Comparison of ENCODE assay signal across 1 cellular context in the genomic region with DNA sequence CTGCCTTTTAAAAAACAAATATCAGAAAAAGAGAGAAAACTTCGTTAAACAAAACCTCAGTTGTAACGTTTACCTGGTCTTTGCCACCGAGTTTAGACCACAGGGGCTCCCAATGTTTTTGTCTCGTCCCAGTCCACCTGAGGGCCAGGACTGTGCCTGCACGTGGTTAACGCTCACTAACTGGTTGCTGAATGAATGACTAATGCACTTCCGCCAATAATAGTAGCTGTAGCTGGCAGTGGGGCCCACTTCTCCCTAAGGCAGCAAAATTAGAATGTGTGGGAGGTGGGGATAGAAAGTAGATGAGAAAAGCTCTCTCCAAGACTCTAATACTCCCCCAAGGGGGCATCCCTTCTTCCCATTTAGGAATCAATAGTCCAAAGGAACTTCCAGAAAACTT.
TF ChIP-seq lines count a peak whose summit lies in the region.

No MANE protein-coding gene starts in this region.

TF ChIP-seq in HEK293, 187 proteins besides CTCF, POLR2A, EP300 and RAD21 (continued from another document):
- TF ChIP-seq, protein P1, sequence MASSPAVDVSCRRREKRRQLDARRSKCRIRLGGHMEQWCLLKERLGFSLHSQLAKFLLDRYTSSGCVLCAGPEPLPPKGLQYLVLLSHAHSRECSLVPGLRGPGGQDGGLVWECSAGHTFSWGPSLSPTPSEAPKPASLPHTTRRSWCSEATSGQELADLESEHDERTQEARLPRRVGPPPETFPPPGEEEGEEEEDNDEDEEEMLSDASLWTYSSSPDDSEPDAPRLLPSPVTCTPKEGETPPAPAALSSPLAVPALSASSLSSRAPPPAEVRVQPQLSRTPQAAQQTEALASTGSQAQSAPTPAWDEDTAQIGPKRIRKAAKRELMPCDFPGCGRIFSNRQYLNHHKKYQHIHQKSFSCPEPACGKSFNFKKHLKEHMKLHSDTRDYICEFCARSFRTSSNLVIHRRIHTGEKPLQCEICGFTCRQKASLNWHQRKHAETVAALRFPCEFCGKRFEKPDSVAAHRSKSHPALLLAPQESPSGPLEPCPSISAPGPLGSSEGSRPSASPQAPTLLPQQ (tag by site-specific recombination; IDR thresholded peaks at IDR 0.05), result peak; percentile 97
- TF ChIP-seq ZFP69B (tag by site-specific recombination; IDR thresholded peaks at IDR 0.05) (peak; percentile 95), ZNF501 (tag by site-specific recombination; IDR thresholded peaks at IDR 0.05) (no peak), ZBTB10 (tag by site-specific recombination; IDR thresholded peaks at IDR 0.05) (no peak)
TF ChIP-seq in HEK293: peak in this region for 7.
